ENCODE assay signal across 1 cellular context in the genomic region with DNA sequence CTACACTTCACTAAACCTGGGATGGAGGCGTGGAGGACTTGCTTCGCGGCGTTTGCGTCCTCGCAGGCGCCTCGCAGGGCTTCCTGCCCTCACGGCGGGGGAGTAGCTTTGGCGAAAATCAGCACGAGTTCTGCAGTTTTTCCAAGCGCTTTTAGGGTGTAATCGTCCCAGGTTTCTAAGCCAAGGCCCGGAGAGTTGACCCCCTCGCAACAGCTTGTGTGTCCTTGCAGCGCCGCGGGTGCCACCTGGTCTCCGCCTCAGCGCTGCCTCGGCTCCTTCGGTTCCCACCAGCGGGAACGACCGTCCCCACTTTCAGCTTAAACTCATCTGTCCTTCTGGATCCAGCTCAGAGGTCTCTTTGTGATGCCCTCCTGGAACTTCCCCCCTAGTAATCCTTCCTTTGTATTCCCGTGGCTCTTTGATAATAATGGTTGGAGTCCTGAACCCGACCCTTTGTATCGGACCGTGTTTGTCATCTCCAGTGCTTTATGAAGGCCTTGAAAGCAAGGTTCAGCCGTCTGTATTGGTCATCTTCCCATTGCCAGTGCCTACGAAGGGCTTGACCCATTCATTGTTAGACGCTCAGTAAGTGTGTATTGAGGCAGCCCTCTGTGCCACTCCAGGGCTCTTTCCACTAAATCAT.
TF ChIP-seq lines count a peak whose summit lies in the region.

No MANE protein-coding gene starts in this region.

TF ChIP-seq in K562, 482 proteins besides CTCF, POLR2A, EP300 and RAD21 (continued from another document and continues in another):
- TF ChIP-seq, protein P1, sequence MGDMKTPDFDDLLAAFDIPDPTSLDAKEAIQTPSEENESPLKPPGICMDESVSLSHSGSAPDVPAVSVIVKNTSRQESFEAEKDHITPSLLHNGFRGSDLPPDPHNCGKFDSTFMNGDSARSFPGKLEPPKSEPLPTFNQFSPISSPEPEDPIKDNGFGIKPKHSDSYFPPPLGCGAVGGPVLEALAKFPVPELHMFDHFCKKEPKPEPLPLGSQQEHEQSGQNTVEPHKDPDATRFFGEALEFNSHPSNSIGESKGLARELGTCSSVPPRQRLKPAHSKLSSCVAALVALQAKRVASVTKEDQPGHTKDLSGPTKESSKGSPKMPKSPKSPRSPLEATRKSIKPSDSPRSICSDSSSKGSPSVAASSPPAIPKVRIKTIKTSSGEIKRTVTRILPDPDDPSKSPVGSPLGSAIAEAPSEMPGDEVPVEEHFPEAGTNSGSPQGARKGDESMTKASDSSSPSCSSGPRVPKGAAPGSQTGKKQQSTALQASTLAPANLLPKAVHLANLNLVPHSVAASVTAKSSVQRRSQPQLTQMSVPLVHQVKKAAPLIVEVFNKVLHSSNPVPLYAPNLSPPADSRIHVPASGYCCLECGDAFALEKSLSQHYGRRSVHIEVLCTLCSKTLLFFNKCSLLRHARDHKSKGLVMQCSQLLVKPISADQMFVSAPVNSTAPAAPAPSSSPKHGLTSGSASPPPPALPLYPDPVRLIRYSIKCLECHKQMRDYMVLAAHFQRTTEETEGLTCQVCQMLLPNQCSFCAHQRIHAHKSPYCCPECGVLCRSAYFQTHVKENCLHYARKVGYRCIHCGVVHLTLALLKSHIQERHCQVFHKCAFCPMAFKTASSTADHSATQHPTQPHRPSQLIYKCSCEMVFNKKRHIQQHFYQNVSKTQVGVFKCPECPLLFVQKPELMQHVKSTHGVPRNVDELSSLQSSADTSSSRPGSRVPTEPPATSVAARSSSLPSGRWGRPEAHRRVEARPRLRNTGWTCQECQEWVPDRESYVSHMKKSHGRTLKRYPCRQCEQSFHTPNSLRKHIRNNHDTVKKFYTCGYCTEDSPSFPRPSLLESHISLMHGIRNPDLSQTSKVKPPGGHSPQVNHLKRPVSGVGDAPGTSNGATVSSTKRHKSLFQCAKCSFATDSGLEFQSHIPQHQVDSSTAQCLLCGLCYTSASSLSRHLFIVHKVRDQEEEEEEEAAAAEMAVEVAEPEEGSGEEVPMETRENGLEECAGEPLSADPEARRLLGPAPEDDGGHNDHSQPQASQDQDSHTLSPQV (IDR thresholded peaks at IDR 0.05), result 0 out of 2 replicates have a peak, but pooled peaks have one; percentile 31
- TF ChIP-seq CTBP1 (IDR thresholded peaks at IDR 0.05; ENCODE audit: borderline replicate concordance) (0 out of 2 replicates have a peak, but pooled peaks have one; percentile 5), BHLHE40 (IDR thresholded peaks at IDR 0.05; ENCODE audit: low read length) (0 out of 2 replicates have a peak, but pooled peaks have one; percentile 24), POLR2AphosphoS5 (IDR thresholded peaks at IDR 0.05; ENCODE audit: control insufficient read depth, insufficient read depth, low read depth, low read length) (peak; percentile 2; the same call in 1 of the 2 replicates), GTF2E2 (tag; IDR thresholded peaks at IDR 0.05) (peak; percentile 41; the same call in 1 of the 2 replicates), HMGN3 (IDR thresholded peaks at IDR 0.05; ENCODE audit: borderline replicate concordance, extremely low read depth, insufficient read length, low read depth, low read length) (peak; percentile 23), L3MBTL2 (IDR thresholded peaks at IDR 0.05) (peak; percentile 68), ZNF436 (CRISPR knock-in tag; IDR thresholded peaks at IDR 0.05) (0 out of 2 replicates have a peak, but pooled peaks have one; percentile 4), POLR2G (IDR thresholded peaks at IDR 0.05; ENCODE audit: low read depth, low read length) (peak; percentile 39), RBFOX2 (IDR thresholded peaks at IDR 0.05; ENCODE audit: low read depth, low read length) (peak; percentile 75), ZNF695 (CRISPR knock-in tag; IDR thresholded peaks at IDR 0.05) (no peak), ZFPM2 (CRISPR knock-in tag; IDR thresholded peaks at IDR 0.05) (no peak), HDAC8 (tag; IDR thresholded peaks at IDR 0.05) (no peak), TAF1 (IDR thresholded peaks at IDR 0.05; ENCODE audit: control insufficient read depth, extremely low read depth, insufficient read depth, low read length, severe bottlenecking) (peak; percentile 13), SMARCA4 (IDR thresholded peaks at IDR 0.05) (peak; percentile 16; the same call in 1 of the 2 replicates), TCF3 (CRISPR knock-in tag; IDR thresholded peaks at IDR 0.05) (0 out of 2 replicates have a peak, but pooled peaks have one; percentile 3)
- TF ChIP-seq, protein P2, sequence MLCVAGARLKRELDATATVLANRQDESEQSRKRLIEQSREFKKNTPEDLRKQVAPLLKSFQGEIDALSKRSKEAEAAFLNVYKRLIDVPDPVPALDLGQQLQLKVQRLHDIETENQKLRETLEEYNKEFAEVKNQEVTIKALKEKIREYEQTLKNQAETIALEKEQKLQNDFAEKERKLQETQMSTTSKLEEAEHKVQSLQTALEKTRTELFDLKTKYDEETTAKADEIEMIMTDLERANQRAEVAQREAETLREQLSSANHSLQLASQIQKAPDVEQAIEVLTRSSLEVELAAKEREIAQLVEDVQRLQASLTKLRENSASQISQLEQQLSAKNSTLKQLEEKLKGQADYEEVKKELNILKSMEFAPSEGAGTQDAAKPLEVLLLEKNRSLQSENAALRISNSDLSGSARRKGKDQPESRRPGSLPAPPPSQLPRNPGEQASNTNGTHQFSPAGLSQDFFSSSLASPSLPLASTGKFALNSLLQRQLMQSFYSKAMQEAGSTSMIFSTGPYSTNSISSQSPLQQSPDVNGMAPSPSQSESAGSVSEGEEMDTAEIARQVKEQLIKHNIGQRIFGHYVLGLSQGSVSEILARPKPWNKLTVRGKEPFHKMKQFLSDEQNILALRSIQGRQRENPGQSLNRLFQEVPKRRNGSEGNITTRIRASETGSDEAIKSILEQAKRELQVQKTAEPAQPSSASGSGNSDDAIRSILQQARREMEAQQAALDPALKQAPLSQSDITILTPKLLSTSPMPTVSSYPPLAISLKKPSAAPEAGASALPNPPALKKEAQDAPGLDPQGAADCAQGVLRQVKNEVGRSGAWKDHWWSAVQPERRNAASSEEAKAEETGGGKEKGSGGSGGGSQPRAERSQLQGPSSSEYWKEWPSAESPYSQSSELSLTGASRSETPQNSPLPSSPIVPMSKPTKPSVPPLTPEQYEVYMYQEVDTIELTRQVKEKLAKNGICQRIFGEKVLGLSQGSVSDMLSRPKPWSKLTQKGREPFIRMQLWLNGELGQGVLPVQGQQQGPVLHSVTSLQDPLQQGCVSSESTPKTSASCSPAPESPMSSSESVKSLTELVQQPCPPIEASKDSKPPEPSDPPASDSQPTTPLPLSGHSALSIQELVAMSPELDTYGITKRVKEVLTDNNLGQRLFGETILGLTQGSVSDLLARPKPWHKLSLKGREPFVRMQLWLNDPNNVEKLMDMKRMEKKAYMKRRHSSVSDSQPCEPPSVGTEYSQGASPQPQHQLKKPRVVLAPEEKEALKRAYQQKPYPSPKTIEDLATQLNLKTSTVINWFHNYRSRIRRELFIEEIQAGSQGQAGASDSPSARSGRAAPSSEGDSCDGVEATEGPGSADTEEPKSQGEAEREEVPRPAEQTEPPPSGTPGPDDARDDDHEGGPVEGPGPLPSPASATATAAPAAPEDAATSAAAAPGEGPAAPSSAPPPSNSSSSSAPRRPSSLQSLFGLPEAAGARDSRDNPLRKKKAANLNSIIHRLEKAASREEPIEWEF (CRISPR knock-in tag; IDR thresholded peaks at IDR 0.05), result no peak
- TF ChIP-seq, protein P3, sequence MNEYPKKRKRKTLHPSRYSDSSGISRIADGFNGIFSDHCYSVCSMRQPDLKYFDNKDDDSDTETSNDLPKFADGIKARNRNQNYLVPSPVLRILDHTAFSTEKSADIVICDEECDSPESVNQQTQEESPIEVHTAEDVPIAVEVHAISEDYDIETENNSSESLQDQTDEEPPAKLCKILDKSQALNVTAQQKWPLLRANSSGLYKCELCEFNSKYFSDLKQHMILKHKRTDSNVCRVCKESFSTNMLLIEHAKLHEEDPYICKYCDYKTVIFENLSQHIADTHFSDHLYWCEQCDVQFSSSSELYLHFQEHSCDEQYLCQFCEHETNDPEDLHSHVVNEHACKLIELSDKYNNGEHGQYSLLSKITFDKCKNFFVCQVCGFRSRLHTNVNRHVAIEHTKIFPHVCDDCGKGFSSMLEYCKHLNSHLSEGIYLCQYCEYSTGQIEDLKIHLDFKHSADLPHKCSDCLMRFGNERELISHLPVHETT (CRISPR knock-in tag; conservative IDR thresholded peaks at IDR 0.05 in 1 of 2, IDR thresholded peaks at IDR 0.05 in 1 of 2), result 0 out of 4 replicates have a peak, but pooled peaks of 1 of the 2 experiments have one; percentile 4
- TF ChIP-seq, protein P4, sequence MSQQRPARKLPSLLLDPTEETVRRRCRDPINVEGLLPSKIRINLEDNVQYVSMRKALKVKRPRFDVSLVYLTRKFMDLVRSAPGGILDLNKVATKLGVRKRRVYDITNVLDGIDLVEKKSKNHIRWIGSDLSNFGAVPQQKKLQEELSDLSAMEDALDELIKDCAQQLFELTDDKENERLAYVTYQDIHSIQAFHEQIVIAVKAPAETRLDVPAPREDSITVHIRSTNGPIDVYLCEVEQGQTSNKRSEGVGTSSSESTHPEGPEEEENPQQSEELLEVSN (IDR thresholded peaks at IDR 0.05; ENCODE audit: borderline replicate concordance in 1 of 2, extremely low read depth in 1 of 2, insufficient read depth in 1 of 2, insufficient read length in 1 of 2, low read depth in 1 of 2, low read length in 1 of 2, poor library complexity in 1 of 2, severe bottlenecking in 1 of 2), result peak in 1 of 2 experiments; percentile 66
- TF ChIP-seq, protein P5, sequence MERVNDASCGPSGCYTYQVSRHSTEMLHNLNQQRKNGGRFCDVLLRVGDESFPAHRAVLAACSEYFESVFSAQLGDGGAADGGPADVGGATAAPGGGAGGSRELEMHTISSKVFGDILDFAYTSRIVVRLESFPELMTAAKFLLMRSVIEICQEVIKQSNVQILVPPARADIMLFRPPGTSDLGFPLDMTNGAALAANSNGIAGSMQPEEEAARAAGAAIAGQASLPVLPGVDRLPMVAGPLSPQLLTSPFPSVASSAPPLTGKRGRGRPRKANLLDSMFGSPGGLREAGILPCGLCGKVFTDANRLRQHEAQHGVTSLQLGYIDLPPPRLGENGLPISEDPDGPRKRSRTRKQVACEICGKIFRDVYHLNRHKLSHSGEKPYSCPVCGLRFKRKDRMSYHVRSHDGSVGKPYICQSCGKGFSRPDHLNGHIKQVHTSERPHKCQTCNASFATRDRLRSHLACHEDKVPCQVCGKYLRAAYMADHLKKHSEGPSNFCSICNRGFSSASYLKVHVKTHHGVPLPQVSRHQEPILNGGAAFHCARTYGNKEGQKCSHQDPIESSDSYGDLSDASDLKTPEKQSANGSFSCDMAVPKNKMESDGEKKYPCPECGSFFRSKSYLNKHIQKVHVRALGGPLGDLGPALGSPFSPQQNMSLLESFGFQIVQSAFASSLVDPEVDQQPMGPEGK (CRISPR knock-in tag; IDR thresholded peaks at IDR 0.05; ENCODE audit: borderline replicate concordance), result no peak
- TF ChIP-seq, protein P6, sequence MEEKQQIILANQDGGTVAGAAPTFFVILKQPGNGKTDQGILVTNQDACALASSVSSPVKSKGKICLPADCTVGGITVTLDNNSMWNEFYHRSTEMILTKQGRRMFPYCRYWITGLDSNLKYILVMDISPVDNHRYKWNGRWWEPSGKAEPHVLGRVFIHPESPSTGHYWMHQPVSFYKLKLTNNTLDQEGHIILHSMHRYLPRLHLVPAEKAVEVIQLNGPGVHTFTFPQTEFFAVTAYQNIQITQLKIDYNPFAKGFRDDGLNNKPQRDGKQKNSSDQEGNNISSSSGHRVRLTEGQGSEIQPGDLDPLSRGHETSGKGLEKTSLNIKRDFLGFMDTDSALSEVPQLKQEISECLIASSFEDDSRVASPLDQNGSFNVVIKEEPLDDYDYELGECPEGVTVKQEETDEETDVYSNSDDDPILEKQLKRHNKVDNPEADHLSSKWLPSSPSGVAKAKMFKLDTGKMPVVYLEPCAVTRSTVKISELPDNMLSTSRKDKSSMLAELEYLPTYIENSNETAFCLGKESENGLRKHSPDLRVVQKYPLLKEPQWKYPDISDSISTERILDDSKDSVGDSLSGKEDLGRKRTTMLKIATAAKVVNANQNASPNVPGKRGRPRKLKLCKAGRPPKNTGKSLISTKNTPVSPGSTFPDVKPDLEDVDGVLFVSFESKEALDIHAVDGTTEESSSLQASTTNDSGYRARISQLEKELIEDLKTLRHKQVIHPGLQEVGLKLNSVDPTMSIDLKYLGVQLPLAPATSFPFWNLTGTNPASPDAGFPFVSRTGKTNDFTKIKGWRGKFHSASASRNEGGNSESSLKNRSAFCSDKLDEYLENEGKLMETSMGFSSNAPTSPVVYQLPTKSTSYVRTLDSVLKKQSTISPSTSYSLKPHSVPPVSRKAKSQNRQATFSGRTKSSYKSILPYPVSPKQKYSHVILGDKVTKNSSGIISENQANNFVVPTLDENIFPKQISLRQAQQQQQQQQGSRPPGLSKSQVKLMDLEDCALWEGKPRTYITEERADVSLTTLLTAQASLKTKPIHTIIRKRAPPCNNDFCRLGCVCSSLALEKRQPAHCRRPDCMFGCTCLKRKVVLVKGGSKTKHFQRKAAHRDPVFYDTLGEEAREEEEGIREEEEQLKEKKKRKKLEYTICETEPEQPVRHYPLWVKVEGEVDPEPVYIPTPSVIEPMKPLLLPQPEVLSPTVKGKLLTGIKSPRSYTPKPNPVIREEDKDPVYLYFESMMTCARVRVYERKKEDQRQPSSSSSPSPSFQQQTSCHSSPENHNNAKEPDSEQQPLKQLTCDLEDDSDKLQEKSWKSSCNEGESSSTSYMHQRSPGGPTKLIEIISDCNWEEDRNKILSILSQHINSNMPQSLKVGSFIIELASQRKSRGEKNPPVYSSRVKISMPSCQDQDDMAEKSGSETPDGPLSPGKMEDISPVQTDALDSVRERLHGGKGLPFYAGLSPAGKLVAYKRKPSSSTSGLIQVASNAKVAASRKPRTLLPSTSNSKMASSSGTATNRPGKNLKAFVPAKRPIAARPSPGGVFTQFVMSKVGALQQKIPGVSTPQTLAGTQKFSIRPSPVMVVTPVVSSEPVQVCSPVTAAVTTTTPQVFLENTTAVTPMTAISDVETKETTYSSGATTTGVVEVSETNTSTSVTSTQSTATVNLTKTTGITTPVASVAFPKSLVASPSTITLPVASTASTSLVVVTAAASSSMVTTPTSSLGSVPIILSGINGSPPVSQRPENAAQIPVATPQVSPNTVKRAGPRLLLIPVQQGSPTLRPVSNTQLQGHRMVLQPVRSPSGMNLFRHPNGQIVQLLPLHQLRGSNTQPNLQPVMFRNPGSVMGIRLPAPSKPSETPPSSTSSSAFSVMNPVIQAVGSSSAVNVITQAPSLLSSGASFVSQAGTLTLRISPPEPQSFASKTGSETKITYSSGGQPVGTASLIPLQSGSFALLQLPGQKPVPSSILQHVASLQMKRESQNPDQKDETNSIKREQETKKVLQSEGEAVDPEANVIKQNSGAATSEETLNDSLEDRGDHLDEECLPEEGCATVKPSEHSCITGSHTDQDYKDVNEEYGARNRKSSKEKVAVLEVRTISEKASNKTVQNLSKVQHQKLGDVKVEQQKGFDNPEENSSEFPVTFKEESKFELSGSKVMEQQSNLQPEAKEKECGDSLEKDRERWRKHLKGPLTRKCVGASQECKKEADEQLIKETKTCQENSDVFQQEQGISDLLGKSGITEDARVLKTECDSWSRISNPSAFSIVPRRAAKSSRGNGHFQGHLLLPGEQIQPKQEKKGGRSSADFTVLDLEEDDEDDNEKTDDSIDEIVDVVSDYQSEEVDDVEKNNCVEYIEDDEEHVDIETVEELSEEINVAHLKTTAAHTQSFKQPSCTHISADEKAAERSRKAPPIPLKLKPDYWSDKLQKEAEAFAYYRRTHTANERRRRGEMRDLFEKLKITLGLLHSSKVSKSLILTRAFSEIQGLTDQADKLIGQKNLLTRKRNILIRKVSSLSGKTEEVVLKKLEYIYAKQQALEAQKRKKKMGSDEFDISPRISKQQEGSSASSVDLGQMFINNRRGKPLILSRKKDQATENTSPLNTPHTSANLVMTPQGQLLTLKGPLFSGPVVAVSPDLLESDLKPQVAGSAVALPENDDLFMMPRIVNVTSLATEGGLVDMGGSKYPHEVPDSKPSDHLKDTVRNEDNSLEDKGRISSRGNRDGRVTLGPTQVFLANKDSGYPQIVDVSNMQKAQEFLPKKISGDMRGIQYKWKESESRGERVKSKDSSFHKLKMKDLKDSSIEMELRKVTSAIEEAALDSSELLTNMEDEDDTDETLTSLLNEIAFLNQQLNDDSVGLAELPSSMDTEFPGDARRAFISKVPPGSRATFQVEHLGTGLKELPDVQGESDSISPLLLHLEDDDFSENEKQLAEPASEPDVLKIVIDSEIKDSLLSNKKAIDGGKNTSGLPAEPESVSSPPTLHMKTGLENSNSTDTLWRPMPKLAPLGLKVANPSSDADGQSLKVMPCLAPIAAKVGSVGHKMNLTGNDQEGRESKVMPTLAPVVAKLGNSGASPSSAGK (IDR thresholded peaks at IDR 0.05), result 0 out of 2 replicates have a peak, but pooled peaks have one; percentile 67
